In genomic region chr2:6826081-6826913, GRCh38 we compare ENCODE assay signal across 9 cellular contexts.
A peak's percentile ranks its signal among the peaks of the same experiment; 100 is the strongest.
DNase-seq lines count a peak whose midpoint lies in the region; ATAC-seq and TF ChIP-seq lines count a peak whose summit lies in the region.
"Had no signal": no experiment of that assay in that cellular context is flagged by ENCODE, and none has a peak within 500 bp of the region (broad histone marks: within the 10 kb centered on the region; RNA-seq: fewer than 3 reads in every experiment).

No MANE protein-coding gene starts in this region.

- H3K4me3 ChIP-seq in fibroblast of pulmonary artery (replicated peaks; ENCODE audit: low read depth, low read length) (no peak overlapping the region), retinal pigment epithelial cell (ENCODE audit: low read length) (no peak overlapping the region)
- H3K4me3 ChIP-seq: SJSA1 had no signal

- ATAC-seq in GM18519 (IDR thresholded peaks at IDR 0.05; ENCODE audit: low FRiP score, unreplicated experiment), result peak; percentile 75
- ATAC-seq in HG02973 (IDR thresholded peaks at IDR 0.05; ENCODE audit: unreplicated experiment), result peak; percentile 96

- TF ChIP-seq CTCF in fibroblast of pulmonary artery (IDR thresholded peaks at IDR 0.05; ENCODE audit: low read length, missing control alignments) (peak; percentile 56), retinal pigment epithelial cell (conservative IDR thresholded peaks at IDR 0.05; ENCODE audit: low read depth, low read length) (peak; percentile 77)

- DNase-seq in AML-193 (lab: John Stamatoyannopoulos, UW) (peak; percentile 68 to 70), NCI-H69 (lab: John Stamatoyannopoulos, UW) (peak; percentile 59), fibroblast of pulmonary artery (ENCODE audit: low read depth) (peak; percentile 81), retinal pigment epithelial cell (ENCODE audit: low read depth) (peak; percentile 27), NCI-H2171 (lab: John Stamatoyannopoulos, UW) (no peak)
- DNase-seq in activated CD8-positive, alpha-beta memory T cell treated with anti-CD3 and anti-CD28 coated beads for 4 hours (ENCODE audit: low read depth in 2 of 2), result peak; percentile 15 to 25
